8 cellular contexts compared by ENCODE assay signal in genomic region chr7:93890464-93891068, GRCh38. TPM values are rescaled to one million over a fixed set of nuclear protein-coding genes. Genes with fewer than 3 reads are reported as not detected.
A peak's percentile ranks its signal among the peaks of the same experiment; 100 is the strongest.
DNase-seq lines count a peak whose midpoint lies in the region; ATAC-seq, FAIRE-seq and TF ChIP-seq lines count a peak whose summit lies in the region.

Gene TFPI2 (minus strand): TSS chr7:93890753. CDS start chr7:93890678, 75 bp downstream.

- no TSS peak for BruUV-seq in GM12878 (replicated peaks; lab: Mats Ljungman, UMichigan)

- ATAC-seq in GM19395 (IDR thresholded peaks at IDR 0.05; ENCODE audit: unreplicated experiment): peak; percentile 61
- ATAC-seq in GM12878: peak; percentile 67

- SMC1A ChIA-PET in GM12878 (lab: Charles Lee; ENCODE audit: uncharacterized antibody, unreplicated experiment): interaction anchor here (1.2 to 1.7 kb wide), 2 partner anchors 8 to 151 kb away, joined by 3 to 4 read pairs; no protein-coding TSS in a partner anchor

- RAD21 ChIA-PET in GM12878 (lab: Charles Lee; ENCODE audit: unreplicated experiment): no interaction called here

- no peak for TF ChIP-seq RAD21 in GM12878 (IDR thresholded peaks at IDR 0.05; ENCODE audit: insufficient read depth, low read depth, low read length)

- in situ Hi-C loops in GM12878 (cut with MboI): no loop called here

- peaks cover 34% of the 10 kb centered on the region for H3K27me3 ChIP-seq in HUES6 (ENCODE audit: control insufficient read depth, insufficient read depth, low read length)
- peaks cover 0 to 12% of the 10 kb centered on the region in 2 experiments; a peak in 3 of 4 replicates for H3K27me3 ChIP-seq in GM12878 (replicated peaks in 1 of 2; ENCODE audit: control insufficient read depth in 2 of 2, insufficient read depth in 2 of 2, low read length in 1 of 2)

- POLR2A ChIA-PET in GM12878 (lab: Charles Lee): no interaction called here

- peak within 1 kb of the TSS; percentile 52 for H2AFZ ChIP-seq in GM12878 (ENCODE audit: control insufficient read depth, low read depth, low read length)

- TF ChIP-seq POLR2A in GM12878 (IDR thresholded peaks at IDR 0.05; ENCODE audit: low read depth, low read length): no peak

- peak within 1 kb of the TSS; percentile 68 for H3K4me2 ChIP-seq in GM12878 (ENCODE audit: control insufficient read depth, insufficient read depth)

- H3K9ac ChIP-seq in HUES6 (ENCODE audit: low read length) (peak within 1 kb of the TSS; percentile 66), GM12878 (ENCODE audit: control insufficient read depth, insufficient read depth, low read length) (no peak within 1 kb of the TSS)

- H4K20me1 ChIP-seq in GM12878 (ENCODE audit: control insufficient read depth, insufficient read depth): no peaks in the 10 kb centered on the region

- WGBS in GM12878 (ENCODE audit: insufficient coverage, insufficient replicate concordance, low lambda C conversion rate, missing lambda C conversion rate): 11% methylated on average over 42 of the region's 49 CpGs

- no peak; a peak in 1 of 6 replicates for TF ChIP-seq CTCF in GM12878 (IDR thresholded peaks at IDR 0.05 in 2 of 3, conservative IDR thresholded peaks at IDR 0.05 in 1 of 3; ENCODE audit: control insufficient read depth in 2 of 3, extremely low read depth in 1 of 3, insufficient read depth in 1 of 3, low read depth in 3 of 3, low read length in 3 of 3)

- H3K27ac ChIP-seq in HUES6 (ENCODE audit: low read depth, low read length) (no peak within 1 kb of the TSS), GM12878 (ENCODE audit: control insufficient read depth, insufficient read depth) (no peak within 1 kb of the TSS)

- H3K4me1 ChIP-seq in HUES6 (ENCODE audit: control insufficient read depth, insufficient read depth, low read length) (peaks cover 4% of the 10 kb centered on the region; the same call in 1 of the 2 replicates), GM12878 (ENCODE audit: control insufficient read depth, insufficient read depth, low read length) (no peaks in the 10 kb centered on the region)

- no peaks in the 10 kb centered on the region for H3K79me2 ChIP-seq in GM12878 (ENCODE audit: control insufficient read depth, insufficient read depth, low read length)

- no peak for FAIRE-seq in GM12878 (lab: Jason Lieb, UNC)

- no peak for TF ChIP-seq EP300 in GM12878 (IDR thresholded peaks at IDR 0.05; ENCODE audit: borderline replicate concordance in 1 of 2, control insufficient read depth in 1 of 2, low read depth in 2 of 2, low read length in 2 of 2)

- intact Hi-C loops in GM12878 (cut with micrococcal nuclease; ENCODE audit: unreplicated experiment): no loop called here

- CTCF ChIA-PET in GM12878 (lab: Yijun Ruan, JAX): interaction anchor here (1.9 to 4.3 kb wide), 2 partner anchors 10 to 13 kb away, joined by 6 to 13 read pairs; no protein-coding TSS in a partner anchor

- H3K36me3 ChIP-seq in HUES6 (ENCODE audit: control insufficient read depth, insufficient read depth, low read length): no peaks in the 10 kb centered on the region
- no peaks in the 10 kb centered on the region for H3K36me3 ChIP-seq in GM12878 (ENCODE audit: control insufficient read depth in 2 of 2, insufficient read depth in 2 of 2, low read length in 1 of 2)

- H3K4me3 ChIP-seq in HUES6 (ENCODE audit: low read depth, low read length) (peak within 1 kb of the TSS; percentile 73), GM12878 (peak within 1 kb of the TSS; percentile 57)

- no peaks in the 10 kb centered on the region for H3K9me3 ChIP-seq in HUES6 (ENCODE audit: control insufficient read depth, insufficient read depth, low read depth, low read length)
- no peaks in the 10 kb centered on the region for H3K9me3 ChIP-seq in GM12878 (replicated peaks; ENCODE audit: control insufficient read depth, insufficient read depth, low read length)

- peak; percentile 39 for DNase-seq in AG08396 (ENCODE audit: low spot score)
- no peak for DNase-seq in GM12878 (ENCODE audit: low read depth, low spot score)
- peak; percentile 77 for DNase-seq in iris pigment epithelial cell (ENCODE audit: low read depth)
- DNase-seq in stimulated activated CD4-positive, alpha-beta T cell treated with anti-CD3 and anti-CD28 coated beads, Interleukin-1b, Interleukin-23, amount 100 ng/mL, for 48 hours: peak; percentile 13
- no peak for DNase-seq in MV-4-11 (lab: John Stamatoyannopoulos, UW)
- DNase-seq in globus pallidus (ENCODE audit: low spot score): no peak

TF ChIP-seq in GM12878, 131 proteins besides CTCF, POLR2A, EP300 and RAD21:
- TF ChIP-seq, protein P1, sequence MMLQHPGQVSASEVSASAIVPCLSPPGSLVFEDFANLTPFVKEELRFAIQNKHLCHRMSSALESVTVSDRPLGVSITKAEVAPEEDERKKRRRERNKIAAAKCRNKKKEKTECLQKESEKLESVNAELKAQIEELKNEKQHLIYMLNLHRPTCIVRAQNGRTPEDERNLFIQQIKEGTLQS (IDR thresholded peaks at IDR 0.05; ENCODE audit: borderline replicate concordance, extremely low read depth, low read depth, low read length): no peak
- TF ChIP-seq EED (IDR thresholded peaks at IDR 0.05; ENCODE audit: low read depth) (no peak), CBX3 (IDR thresholded peaks at IDR 0.05; ENCODE audit: borderline replicate concordance, low read depth) (no peak), ZSCAN29 (IDR thresholded peaks at IDR 0.05) (no peak), HDAC2 (IDR thresholded peaks at IDR 0.05) (no peak), STAT3 (IDR thresholded peaks at IDR 0.05; ENCODE audit: low read depth, low read length) (no peak)

RNA-seq across cellular contexts. Expression of gene TFPI2, which starts in this region (rescaled TPM):
- 2.0 and 2.2 TPM in 2 replicates for total RNA-seq in GM12878 (2013; cell fraction: nucleolus; rRNA removed)
- 0.11 TPM in 1 of 2 replicates, not detected in the other for total RNA-seq in GM12878 (2014; rRNA removed)
- not detected in 2 replicates for total RNA-seq in GM12878 (2014; rRNA removed; fragmentation: Illumina TruSeq; extraction: Trizol)
- total RNA-seq in GM12878 (2021): 0.28 TPM in 1 of 2 replicates, not detected in the other
- 0.35 TPM for polyA plus RNA-seq in GM12878 (2011; ENCODE audit: low read depth)
- 1.1 TPM in 2 replicates for polyA plus RNA-seq in GM12878 (2011; rRNA removed)
- polyA plus RNA-seq in GM12878 (2011; cell fraction: cytosol; rRNA removed): 0.43 and 1.9 TPM in 2 replicates
- polyA plus RNA-seq in GM12878 (2011; cell fraction: nucleus; rRNA removed): 0.64 and 1.4 TPM in 2 replicates
- polyA plus RNA-seq in GM12878 (2012): 0.37 and 0.55 TPM in 2 replicates
- polyA plus RNA-seq in GM12878 (2014; fragmentation: Illumina TruSeq; extraction: Trizol): not detected in 2 replicates
- under 1 TPM in 1 of 2 experiments, not detected in 1; 0.07 TPM for polyA plus RNA-seq in GM12878 (2014; fragmentation: Nextera tagmentation; extraction: Ambion mirVana)
- polyA plus RNA-seq in GM12878 (2014; rRNA removed): 0.27 TPM in 1 of 2 replicates, not detected in the other
- polyA plus RNA-seq in GM12878 (2016; fragmentation: Nextera tagmentation; extraction: Ambion mirVana): under 1 TPM; 0.31 to 0.52 TPM
- 0.29 and 0.57 TPM in 2 replicates for polyA minus RNA-seq in GM12878 (2011; rRNA and poly(A)+ RNA removed)
- not detected in 2 replicates for polyA minus RNA-seq in GM12878 (2011; cell fraction: cytosol; rRNA and poly(A)+ RNA removed)
- 0.73 TPM in 1 of 2 replicates, not detected in the other for polyA minus RNA-seq in GM12878 (2011; cell fraction: nucleus; rRNA and poly(A)+ RNA removed)

Comparison
In these comparisons a context has a peak if more than half of its experiments do, and no peak if none do; other contexts are left out.
1. DNase-seq: peak in AG08396 (single experiment), iris pigment epithelial cell (single experiment) and stimulated activated CD4-positive, alpha-beta T cell treated with anti-CD3 and anti-CD28 coated beads, Interleukin-1b, Interleukin-23, amount 100 ng/mL, for 48 hours (single experiment); none in GM12878 (single experiment), MV-4-11 (single experiment) and globus pallidus (single experiment).